In genomic region chr12:120292661-120293531, GRCh38 we compare ENCODE assay signal across 1 cellular context.
TF ChIP-seq lines count a peak whose summit lies in the region.

RNU4-1 (minus strand) TSS chr12:120293237.

TF ChIP-seq in HepG2, 621 proteins besides CTCF, POLR2A, EP300 and RAD21 (continued from another document and continues in another):
- TF ChIP-seq IKZF5 (CRISPR knock-in tag; IDR thresholded peaks at IDR 0.05) (peak; percentile 80; the same call in 1 of the 2 replicates), ETV5 (CRISPR knock-in tag; IDR thresholded peaks at IDR 0.05; ENCODE audit: borderline replicate concordance) (peak; percentile 61; the same call in 1 of the 2 replicates), ZNF609 (CRISPR knock-in tag; IDR thresholded peaks at IDR 0.05; ENCODE audit: borderline replicate concordance) (no peak; the same call in 1 of the 2 replicates), TBX3 (IDR thresholded peaks at IDR 0.05; ENCODE audit: borderline replicate concordance) (peak; percentile 47; the same call in 1 of the 2 replicates), ZNF530 (CRISPR knock-in tag; IDR thresholded peaks at IDR 0.05; ENCODE audit: low read depth) (no peak), MBNL3 (CRISPR knock-in tag; conservative IDR thresholded peaks at IDR 0.05) (no peak), KDM3A (CRISPR knock-in tag; IDR thresholded peaks at IDR 0.05; ENCODE audit: low read depth) (peak; percentile 71; the same call in 1 of the 2 replicates), KLF6 (CRISPR knock-in tag; IDR thresholded peaks at IDR 0.05) (peak; percentile 39; the same call in 1 of the 2 replicates), FOXJ3 (CRISPR knock-in tag; IDR thresholded peaks at IDR 0.05; ENCODE audit: borderline replicate concordance) (peak; percentile 36; the same call in 1 of the 2 replicates), ZNF589 (CRISPR knock-in tag; conservative IDR thresholded peaks at IDR 0.05) (peak; percentile 66), USF2 (IDR thresholded peaks at IDR 0.05; ENCODE audit: low read depth, low read length) (no peak), USF2 (CRISPR knock-in tag; IDR thresholded peaks at IDR 0.05; ENCODE audit: borderline replicate concordance) (no peak), ZNF260 (CRISPR knock-in tag; IDR thresholded peaks at IDR 0.05; ENCODE audit: borderline replicate concordance, low read depth) (no peak), XRCC5 (optimal IDR thresholded peaks at IDR 0.05; ENCODE audit: low read length) (no peak), ZNF687 (CRISPR knock-in tag; IDR thresholded peaks at IDR 0.05) (no peak), SPEN (CRISPR knock-in tag; IDR thresholded peaks at IDR 0.05; ENCODE audit: low read depth) (no peak), NR2F6 (IDR thresholded peaks at IDR 0.05) (peak; percentile 56; the same call in 1 of the 2 replicates), NR2F6 (CRISPR knock-in tag; IDR thresholded peaks at IDR 0.05) (no peak), PAF1 (CRISPR knock-in tag; IDR thresholded peaks at IDR 0.05) (no peak), ZSCAN12 (CRISPR knock-in tag; IDR thresholded peaks at IDR 0.05) (0 out of 2 replicates have a peak, but pooled peaks have one; percentile 40), MED1 (CRISPR knock-in tag; IDR thresholded peaks at IDR 0.05) (peak; percentile 99), ZNF337 (CRISPR knock-in tag; IDR thresholded peaks at IDR 0.05; ENCODE audit: borderline replicate concordance, low read depth) (no peak), ZMYM3 (CRISPR knock-in tag; IDR thresholded peaks at IDR 0.05) (no peak), FLYWCH1 (CRISPR knock-in tag; IDR thresholded peaks at IDR 0.05) (no peak), ZNF83 (CRISPR knock-in tag; IDR thresholded peaks at IDR 0.05; ENCODE audit: borderline replicate concordance) (no peak), ZNF891 (CRISPR knock-in tag; IDR thresholded peaks at IDR 0.05) (no peak), ZNF598 (CRISPR knock-in tag; IDR thresholded peaks at IDR 0.05; ENCODE audit: borderline replicate concordance) (no peak), KLF9 (CRISPR knock-in tag; IDR thresholded peaks at IDR 0.05; ENCODE audit: low read depth) (peak; percentile 81), ZNF280D (CRISPR knock-in tag; IDR thresholded peaks at IDR 0.05) (no peak), SETDB1 (CRISPR knock-in tag; IDR thresholded peaks at IDR 0.05; ENCODE audit: borderline replicate concordance) (no peak), ZNF710 (CRISPR knock-in tag; IDR thresholded peaks at IDR 0.05; ENCODE audit: borderline replicate concordance) (0 out of 2 replicates have a peak, but pooled peaks have one; percentile 20), ZNF224 (CRISPR knock-in tag; IDR thresholded peaks at IDR 0.05) (no peak), ZNF563 (CRISPR knock-in tag; IDR thresholded peaks at IDR 0.05) (no peak), POLR2AphosphoS5 (IDR thresholded peaks at IDR 0.05; ENCODE audit: low read depth, low read length) (peak; percentile 100), CREBL2 (CRISPR knock-in tag; IDR thresholded peaks at IDR 0.05; ENCODE audit: borderline replicate concordance) (no peak), NFATC3 (CRISPR knock-in tag; IDR thresholded peaks at IDR 0.05) (no peak), LCORL (IDR thresholded peaks at IDR 0.05) (0 out of 2 replicates have a peak, but pooled peaks have one; percentile 47), LCORL (CRISPR knock-in tag; IDR thresholded peaks at IDR 0.05) (peak; percentile 47; the same call in 1 of the 2 replicates), ZSCAN31 (CRISPR knock-in tag; IDR thresholded peaks at IDR 0.05; ENCODE audit: low read depth) (peak; percentile 61; the same call in 1 of the 2 replicates), MZF1 (CRISPR knock-in tag; IDR thresholded peaks at IDR 0.05; ENCODE audit: borderline replicate concordance) (no peak), MTF2 (CRISPR knock-in tag; IDR thresholded peaks at IDR 0.05; ENCODE audit: borderline replicate concordance) (no peak; the same call in 1 of the 2 replicates), TGIF2 (CRISPR knock-in tag; IDR thresholded peaks at IDR 0.05) (peak; percentile 84), ZBTB38 (CRISPR knock-in tag; IDR thresholded peaks at IDR 0.05) (no peak), ZNF280B (CRISPR knock-in tag; IDR thresholded peaks at IDR 0.05; ENCODE audit: borderline replicate concordance) (no peak), MEIS2 (CRISPR knock-in tag; IDR thresholded peaks at IDR 0.05) (peak; percentile 74; the same call in 1 of the 2 replicates), ZNF460 (CRISPR knock-in tag; IDR thresholded peaks at IDR 0.05; ENCODE audit: borderline replicate concordance) (no peak), ZZZ3 (CRISPR knock-in tag; IDR thresholded peaks at IDR 0.05; ENCODE audit: borderline replicate concordance) (no peak), MBD4 (IDR thresholded peaks at IDR 0.05; ENCODE audit: borderline replicate concordance, low read length) (peak; percentile 92), FOXA3 (CRISPR knock-in tag; IDR thresholded peaks at IDR 0.05) (no peak)
